Comparison of ENCODE assay signal across 25 cellular contexts in the genomic region with DNA sequence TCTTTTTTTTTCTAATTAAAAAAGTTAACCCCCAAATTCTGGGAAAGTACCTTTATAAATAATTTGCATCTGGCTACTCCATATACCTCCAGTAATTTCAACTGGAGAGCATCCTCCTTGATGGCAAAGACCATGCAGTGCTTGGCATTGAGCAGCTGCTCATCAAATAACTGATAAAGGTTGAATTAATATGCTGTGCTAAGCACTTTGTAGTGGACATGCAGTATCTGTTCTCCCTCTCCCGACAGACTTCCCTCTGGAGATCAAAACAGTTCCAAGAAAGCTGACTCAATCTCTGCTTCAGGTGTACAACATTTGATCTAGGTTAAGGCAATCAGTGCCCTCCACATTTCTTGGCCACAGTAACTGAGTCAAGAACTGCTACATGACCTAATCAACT.
"Had no signal": no experiment of that assay in that cellular context is flagged by ENCODE, and none has a peak within 500 bp of the region (broad histone marks: within the 10 kb centered on the region; RNA-seq: fewer than 3 reads in every experiment).

No MANE protein-coding gene starts in this region.

- DNase-seq: activated CD4-positive, alpha-beta T cell treated with anti-CD3 and anti-CD28 coated beads for 4 hours; activated CD8-positive, alpha-beta memory T cell treated with anti-CD3 and anti-CD28 coated beads, Interleukin-2, amount 50 U/mL, for 48 hours; activated CD8-positive, alpha-beta T cell treated with anti-CD3 and anti-CD28 coated beads, Interleukin-2, amount 10 ng/mL, durations not matched to agents 7 days and 5 days; activated T-cell treated with anti-CD3 and anti-CD28 coated beads, Interleukin-2, amount 50 U/mL, for 1 hour; amniotic stem cell; body of pancreas; Kasumi-1; KBM-7; MV-4-11; NCI-H1092 treated with DMSO at 0.1 percent for 48 hours; NCI-H1436; NCI-H1694 treated with DMSO at 0.1 percent for 48 hours; NCI-H2029 treated with DMSO at 0.1 percent for 48 hours; NCI-H510A treated with DMSO at 0.1 percent for 48 hours; NCI-H69; NK-92 treated with Interleukin-12 subunit alpha and Interleukin-12 subunit beta, amount 100 ng/mL, for 24 hours; OCI-M1; SHP77 had no signal

- H3K27me3 ChIP-seq: ascending aorta, body of pancreas, cardiac muscle cell, SJSA1 had no signal

- H3K9me3 ChIP-seq: ascending aorta, body of pancreas, SJSA1 had no signal

- H3K4me3 ChIP-seq: ascending aorta, body of pancreas, cardiac muscle cell, SJSA1 had no signal

- ATAC-seq: activated CD4-positive, CD25-positive, alpha-beta regulatory T cell treated with anti-CD3 and anti-CD28 coated beads, Interleukin-2, amount 50 U/mL, for 24 hours; activated CD8-positive, alpha-beta T cell treated with anti-CD3 and anti-CD28 coated beads, Interleukin-2, amount 10 ng/mL, durations not matched to agents 7 days and 5 days; body of pancreas; Panc1; SK-N-SH treated with all-trans-retinoic acid at 6 μM for 48 hours had no signal

- H3K27ac ChIP-seq: ascending aorta, body of pancreas, cardiac muscle cell, RWPE1, SJSA1 had no signal
